In genomic region chr16:72811867-72812266, GRCh38 we compare ENCODE assay signal across 20 cellular contexts.
DNase-seq lines count a peak whose midpoint lies in the region; ATAC-seq, FAIRE-seq and TF ChIP-seq lines count a peak whose summit lies in the region.
"Had no signal": no experiment of that assay in that cellular context is flagged by ENCODE, and none has a peak within 500 bp of the region (broad histone marks: within the 10 kb centered on the region; RNA-seq: fewer than 3 reads in every experiment).

No MANE protein-coding gene starts in this region.

- peaks cover 27% of the 10 kb centered on the region for H3K36me3 Mint-ChIP-seq in chondrocyte (ENCODE audit: low read depth)
- H3K36me3 Mint-ChIP-seq: CD4-positive, alpha-beta memory T cell had no signal

- H4K20me1 ChIP-seq in HepG2 (ENCODE audit: insufficient read depth, low read length): no peaks in the 10 kb centered on the region

- peaks cover 28% of the 10 kb centered on the region for H3K4me1 Mint-ChIP-seq in chondrocyte (ENCODE audit: low read depth)
- H3K4me1 Mint-ChIP-seq: CD4-positive, alpha-beta memory T cell had no signal

- TF ChIP-seq RAD21 in liver (IDR thresholded peaks at IDR 0.05) (no peak), HepG2 (CRISPR knock-in tag; IDR thresholded peaks at IDR 0.05) (no peak)

- H3K79me2 ChIP-seq in HepG2 (ENCODE audit: insufficient read depth, low read length): no peaks in the 10 kb centered on the region

- no peak overlapping the region for H3K4me2 ChIP-seq in HepG2 (ENCODE audit: low read depth, low read length)
- H3K4me2 ChIP-seq: GM23338 had no signal

- H2AFZ ChIP-seq in HepG2 (ENCODE audit: low read length): no peak overlapping the region
- H2AFZ ChIP-seq: GM23338 had no signal

- no peak overlapping the region for H3K9ac ChIP-seq in liver (ENCODE audit: low read depth in 1 of 2, low read length in 2 of 2)
- H3K9ac ChIP-seq in HepG2 (ENCODE audit: insufficient read depth, low read depth, low read length): no peak overlapping the region

- TF ChIP-seq CTCF in liver (IDR thresholded peaks at IDR 0.05; ENCODE audit: low read depth, low read length, missing input control): no peak
- TF ChIP-seq CTCF in HepG2 (CRISPR knock-in tag; IDR thresholded peaks at IDR 0.05): no peak
- TF ChIP-seq CTCF in chondrocyte (IDR thresholded peaks at IDR 0.05): no peak

- POLR2A ChIA-PET in HepG2 (lab: Yijun Ruan, JAX): no interaction called here

- no peaks in the 10 kb centered on the region for H3K27me3 Mint-ChIP-seq in chondrocyte (ENCODE audit: low read depth)
- H3K27me3 Mint-ChIP-seq: CD4-positive, alpha-beta memory T cell had no signal

- intact Hi-C loops in HepG2 (cut with micrococcal nuclease; ENCODE audit: unreplicated experiment): no loop called here

- H3K4me3 ChIP-seq in liver (ENCODE audit: low read depth in 1 of 3, low read length in 3 of 3) (no peak overlapping the region), HepG2 (replicated peaks in 1 of 3; ENCODE audit: insufficient read depth in 1 of 3, low read depth in 2 of 3, low read length in 3 of 3) (no peak overlapping the region)
- H3K4me3 ChIP-seq: GM23338 had no signal

- H3K27me3 ChIP-seq in liver (ENCODE audit: control insufficient read depth in 4 of 4, insufficient read depth in 4 of 4, low read length in 3 of 4): no peaks in the 10 kb centered on the region
- no peaks in the 10 kb centered on the region for H3K27me3 ChIP-seq in HepG2 (ENCODE audit: control insufficient read depth in 1 of 2, insufficient read depth in 2 of 2, low read length in 2 of 2)
- H3K27me3 ChIP-seq: BE2C had no signal

- ATAC-seq in HepG2 (no peak), left lobe of liver (peak; percentile 54), GM21447 (IDR thresholded peaks at IDR 0.05; ENCODE audit: unreplicated experiment) (no peak)
- ATAC-seq: GM23338 had no signal

- H3K27ac ChIP-seq in liver (ENCODE audit: low read depth in 1 of 2, low read length in 2 of 2) (peak overlapping the region; percentile 58 to 63), HepG2 (ENCODE audit: extremely low read length, insufficient read depth, low read length) (no peak overlapping the region)

- WGBS in liver: 89% methylated on average over 6 of the region's 6 CpGs
- 99% methylated on average over 6 of the region's 6 CpGs for WGBS in HepG2 (ENCODE audit: low lambda C conversion rate)

- no peaks in the 10 kb centered on the region for H3K9me3 Mint-ChIP-seq in chondrocyte (ENCODE audit: low read depth)
- H3K9me3 Mint-ChIP-seq: CD14-positive monocyte, GM23338 had no signal

- DNase-seq in HepG2 (ENCODE audit: low spot score): no peak
- no peak for DNase-seq in chondrocyte (ENCODE audit: low spot score)
- no peak for DNase-seq in left lobe of liver (ENCODE audit: low spot score)
- DNase-seq in stimulated activated naive CD4-positive, alpha-beta T cell treated with Interleukin-2 at 50 U/mL for 16 hours (lab: John Stamatoyannopoulos, UW): no peak
- DNase-seq in superior temporal gyrus (ENCODE audit: extremely low spot score): no peak
- DNase-seq: ACHN; BE2C; CD4-positive, alpha-beta memory T cell; DMS153; DMS79; GDM1; HCEC 1CT had no signal

- CTCF ChIA-PET in HepG2 (lab: Yijun Ruan, JAX; ENCODE audit: low intra/inter-chr PET ratio, low total read pairs): no interaction called here

- in situ Hi-C loops in HepG2 (cut with HindIII; ENCODE audit: extremely low pct_ligation_motif_present, low pct_unique_long_range_greater_than_20kb): no loop called here

- no peak for TF ChIP-seq POLR2A in HepG2 (IDR thresholded peaks at IDR 0.05; ENCODE audit: insufficient read depth in 1 of 2, low read depth in 2 of 2, low read length in 2 of 2)

- FAIRE-seq in HepG2 (lab: Jason Lieb, UNC): no peak
- FAIRE-seq: A204.1, GM12892, GM18507, H54 had no signal

- no peak for TF ChIP-seq EP300 in HepG2 (IDR thresholded peaks at IDR 0.05; ENCODE audit: low read depth in 2 of 2, low read length in 2 of 2)
- TF ChIP-seq EP300 in HepG2 (CRISPR knock-in tag; IDR thresholded peaks at IDR 0.05; ENCODE audit: borderline replicate concordance): no peak

- peaks cover 5 to 26% (median 12%) of the 10 kb centered on the region in 4 donors for H3K4me1 ChIP-seq in liver (ENCODE audit: control insufficient read depth in 4 of 4, insufficient read depth in 4 of 4, low read length in 3 of 4)
- no peaks in the 10 kb centered on the region for H3K4me1 ChIP-seq in HepG2 (ENCODE audit: insufficient read depth, low read length)

- H3K27ac Mint-ChIP-seq in chondrocyte (ENCODE audit: unreplicated experiment): peak overlapping the region; percentile 24
- H3K27ac Mint-ChIP-seq: CD14-positive monocyte; CD4-positive, alpha-beta memory T cell; GM23338 had no signal

- H3K9me3 ChIP-seq in liver (ENCODE audit: control insufficient read depth in 4 of 4, low read length in 3 of 4): no peaks in the 10 kb centered on the region
- H3K9me3 ChIP-seq in HepG2 (ENCODE audit: low read length): no peaks in the 10 kb centered on the region
- H3K9me3 ChIP-seq: BE2C had no signal

- BruUV-seq in HepG2 (replicated peaks; lab: Mats Ljungman, UMichigan): no TSS peak

- H3K36me3 ChIP-seq in liver (ENCODE audit: control insufficient read depth in 4 of 4, insufficient read depth in 3 of 4, low read depth in 1 of 4, low read length in 3 of 4) (no peaks in the 10 kb centered on the region), HepG2 (replicated peaks in 1 of 2; ENCODE audit: control insufficient read depth in 1 of 2, insufficient read depth in 2 of 2, low read length in 2 of 2) (peaks cover 12 to 44% of the 10 kb centered on the region in 2 experiments)

- H3K4me3 Mint-ChIP-seq in chondrocyte (ENCODE audit: unreplicated experiment): no peak overlapping the region
- H3K4me3 Mint-ChIP-seq: CD14-positive monocyte; CD4-positive, alpha-beta memory T cell; GM23338 had no signal

TF ChIP-seq in liver, 16 proteins besides CTCF, POLR2A, EP300 and RAD21 (continues in another document):
- TF ChIP-seq MAX (IDR thresholded peaks at IDR 0.05) (no peak), RXRA (IDR thresholded peaks at IDR 0.05) (no peak), TAF1 (conservative IDR thresholded peaks at IDR 0.05) (no peak), HNF4G (IDR thresholded peaks at IDR 0.05) (no peak), YY1 (IDR thresholded peaks at IDR 0.05) (no peak), EGR1 (IDR thresholded peaks at IDR 0.05; ENCODE audit: low read depth in 2 of 2) (no peak)

TF ChIP-seq in HepG2, 621 proteins besides CTCF, POLR2A, EP300 and RAD21:
- TF ChIP-seq GATAD2A (CRISPR knock-in tag; IDR thresholded peaks at IDR 0.05) (no peak), HMGA1 (CRISPR knock-in tag; conservative IDR thresholded peaks at IDR 0.05) (no peak), ETV5 (CRISPR knock-in tag; IDR thresholded peaks at IDR 0.05; ENCODE audit: borderline replicate concordance) (no peak), ELF4 (CRISPR knock-in tag; IDR thresholded peaks at IDR 0.05; ENCODE audit: borderline replicate concordance) (no peak), ZNF709 (CRISPR knock-in tag; IDR thresholded peaks at IDR 0.05) (no peak), JDP2 (CRISPR knock-in tag; IDR thresholded peaks at IDR 0.05; ENCODE audit: borderline replicate concordance) (no peak), ZNF350 (CRISPR knock-in tag; IDR thresholded peaks at IDR 0.05; ENCODE audit: borderline replicate concordance, low read depth) (no peak), RNF2 (conservative IDR thresholded peaks at IDR 0.05; ENCODE audit: low read depth) (no peak), FOXA1 (IDR thresholded peaks at IDR 0.05) (no peak), FOXA1 (CRISPR knock-in tag; IDR thresholded peaks at IDR 0.05) (no peak), E2F2 (CRISPR knock-in tag; IDR thresholded peaks at IDR 0.05; ENCODE audit: borderline replicate concordance) (no peak)
- TF ChIP-seq, protein P1, sequence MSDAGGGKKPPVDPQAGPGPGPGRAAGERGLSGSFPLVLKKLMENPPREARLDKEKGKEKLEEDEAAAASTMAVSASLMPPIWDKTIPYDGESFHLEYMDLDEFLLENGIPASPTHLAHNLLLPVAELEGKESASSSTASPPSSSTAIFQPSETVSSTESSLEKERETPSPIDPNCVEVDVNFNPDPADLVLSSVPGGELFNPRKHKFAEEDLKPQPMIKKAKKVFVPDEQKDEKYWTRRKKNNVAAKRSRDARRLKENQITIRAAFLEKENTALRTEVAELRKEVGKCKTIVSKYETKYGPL (CRISPR knock-in tag; IDR thresholded peaks at IDR 0.05): no peak
- TF ChIP-seq, protein P2, sequence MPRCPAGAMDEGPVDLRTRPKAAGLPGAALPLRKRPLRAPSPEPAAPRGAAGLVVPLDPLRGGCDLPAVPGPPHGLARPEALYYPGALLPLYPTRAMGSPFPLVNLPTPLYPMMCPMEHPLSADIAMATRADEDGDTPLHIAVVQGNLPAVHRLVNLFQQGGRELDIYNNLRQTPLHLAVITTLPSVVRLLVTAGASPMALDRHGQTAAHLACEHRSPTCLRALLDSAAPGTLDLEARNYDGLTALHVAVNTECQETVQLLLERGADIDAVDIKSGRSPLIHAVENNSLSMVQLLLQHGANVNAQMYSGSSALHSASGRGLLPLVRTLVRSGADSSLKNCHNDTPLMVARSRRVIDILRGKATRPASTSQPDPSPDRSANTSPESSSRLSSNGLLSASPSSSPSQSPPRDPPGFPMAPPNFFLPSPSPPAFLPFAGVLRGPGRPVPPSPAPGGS (CRISPR knock-in tag; IDR thresholded peaks at IDR 0.05): no peak
TF ChIP-seq in HepG2: peak in this region for 0.
